In genomic region chr22:45645526-45646414, GRCh38 we compare ENCODE assay signal across 8 cellular contexts.
DNase-seq lines count a peak whose midpoint lies in the region; ATAC-seq and TF ChIP-seq lines count a peak whose summit lies in the region.

No MANE protein-coding gene starts in this region.

- H3K4me3 ChIP-seq in cardiac fibroblast (replicated peaks in 1 of 2; ENCODE audit: low read depth in 2 of 2, low read length in 2 of 2) = peak overlapping the region in 1 of 2 donors; percentile 13

- TF ChIP-seq CTCF in cardiac fibroblast (IDR thresholded peaks at IDR 0.05; ENCODE audit: low read depth, low read length) = peak; percentile 37

- peak; percentile 50 for DNase-seq in NCI-H2227 (lab: John Stamatoyannopoulos, UW; ENCODE audit: unreplicated experiment)
- DNase-seq in NCI-H2227 treated with DMSO at 0.1 percent for 48 hours (lab: John Stamatoyannopoulos, UW) = no peak
- peak; percentile 25 for DNase-seq in NCI-H2029 treated with DMSO at 0.1 percent for 48 hours (lab: John Stamatoyannopoulos, UW)
- DNase-seq in activated CD4-positive, CD25-positive, alpha-beta regulatory T cell treated with anti-CD3 and anti-CD28 coated beads, Interleukin-2, amount 50 U/mL, for 72 hours = peak; percentile 87
- DNase-seq in cardiac fibroblast (ENCODE audit: low read depth in 2 of 2) = peak; percentile 61 to 62
- DNase-seq in kidney glomerular epithelial cell (lab: John Stamatoyannopoulos, UW) = peak; percentile 33
- DNase-seq in stimulated activated CD4-positive, alpha-beta T cell treated with anti-CD3 and anti-CD28 coated beads, Interleukin-2, amount 100 ng/mL, for 48 hours = peak; percentile 79 to 84

- ATAC-seq in HG03025 (IDR thresholded peaks at IDR 0.05; ENCODE audit: low FRiP score, unreplicated experiment) = no peak
